Comparison of ENCODE assay signal across 27 cellular contexts in the genomic region with DNA sequence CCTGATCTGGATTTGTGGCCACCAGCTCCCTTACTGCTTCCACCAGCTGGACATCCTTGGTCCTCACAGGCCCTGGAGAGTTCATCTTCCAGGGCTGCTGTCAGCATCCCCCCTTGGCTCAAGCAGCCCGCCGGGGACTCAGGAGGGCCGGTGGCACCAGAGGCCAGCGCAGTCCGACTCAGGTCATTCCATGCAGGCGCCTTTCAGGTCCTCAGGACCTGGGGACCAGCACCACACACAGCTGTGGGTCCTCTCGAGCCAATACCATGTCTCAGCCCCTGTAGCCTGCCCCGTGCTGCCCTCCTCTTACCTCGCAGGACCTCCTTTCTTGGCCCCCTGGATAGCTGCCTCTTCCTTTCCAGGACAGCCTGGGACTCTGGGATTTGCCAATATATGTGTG.
"Had no signal": no experiment of that assay in that cellular context is flagged by ENCODE, and none has a peak within 500 bp of the region (broad histone marks: within the 10 kb centered on the region; RNA-seq: fewer than 3 reads in every experiment).

No MANE protein-coding gene starts in this region.

- H3K9me3 ChIP-seq: esophagus muscularis mucosa, gastrocnemius medialis had no signal

- H3K4me3 Mint-ChIP-seq: activated CD4-positive, alpha-beta memory T cell treated with anti-CD3 and anti-CD28 coated beads for 36 hours; activated CD4-positive, alpha-beta T cell treated with anti-CD3 and anti-CD28 coated beads for 36 hours; activated CD4-positive, alpha-beta T cell treated with anti-CD3 and anti-CD28 coated beads, Interleukin-2, amount 10 ng/mL, durations not matched to agents 24 days and 14 days; activated naive CD8-positive, alpha-beta T cell; activated T-helper 1 cell treated with anti-CD3 and anti-CD28 coated beads, Interleukin-12 subunit alpha, Interleukin-12 subunit beta, Interleukin-2, Interleukin-4 antibody, amounts not matched to agents 30 ng/mL and 10 ng/mL and 1 ng/mL, durations not matched to agents 14 hours and 24 hours and 36 hours; central memory CD8-positive, alpha-beta T cell; dendritic cell treated with granulocyte-macrophage colony-stimulating factor and Interleukin-4, amounts not matched to agents 40 ng/mL and 50 ng/mL, for 4 days; effector memory CD8-positive, alpha-beta T cell had no signal

- H3K36me3 ChIP-seq: brain microvascular endothelial cell, esophagus muscularis mucosa, gastrocnemius medialis, heart left ventricle had no signal

- DNase-seq: activated CD4-positive, alpha-beta memory T cell treated with anti-CD3 and anti-CD28 coated beads for 36 hours; activated CD4-positive, alpha-beta T cell treated with anti-CD3 and anti-CD28 coated beads for 36 hours; activated CD4-positive, alpha-beta T cell treated with anti-CD3 and anti-CD28 coated beads, Interleukin-2, amount 10 ng/mL, durations not matched to agents 24 days and 14 days; activated CD4-positive, CD25-positive, alpha-beta regulatory T cell; activated CD4-positive, CD25-positive, alpha-beta regulatory T cell treated with anti-CD3 and anti-CD28 coated beads, Interleukin-2, amount 50 U/mL, for 72 hours; activated gamma-delta T cell; activated naive CD4-positive, alpha-beta T cell treated with anti-CD3 and anti-CD28 coated beads, Interleukin-2, amount 50 U/mL, for 16 hours; activated naive CD4-positive, alpha-beta T cell treated with Interleukin-2 at 50 U/mL for 16 hours; activated T-cell treated with anti-CD3 and anti-CD28 coated beads, Interleukin-2, amount 50 U/mL, for 48 hours; amniotic stem cell; anterior cingulate cortex; brain microvascular endothelial cell; dorsolateral prefrontal cortex; effector CD4-positive, alpha-beta T cell; effector memory CD8-positive, alpha-beta T cell; erythroblast; foreskin keratinocyte; gastrocnemius medialis; glutamatergic neuron; heart left ventricle; T-helper 2 cell had no signal

- ATAC-seq: activated CD4-positive, alpha-beta T cell treated with anti-CD3 and anti-CD28 coated beads for 36 hours; effector memory CD8-positive, alpha-beta T cell; foreskin keratinocyte; gastrocnemius medialis; heart left ventricle had no signal

- H3K9me3 Mint-ChIP-seq: activated CD4-positive, alpha-beta T cell treated with anti-CD3 and anti-CD28 coated beads, Interleukin-2, amount 10 ng/mL, durations not matched to agents 24 days and 14 days; activated T-helper 1 cell treated with anti-CD3 and anti-CD28 coated beads, Interleukin-12 subunit alpha, Interleukin-12 subunit beta, Interleukin-2, Interleukin-4 antibody, amounts not matched to agents 30 ng/mL and 10 ng/mL and 1 ng/mL, durations not matched to agents 14 hours and 24 hours and 36 hours; central memory CD8-positive, alpha-beta T cell; dendritic cell treated with granulocyte-macrophage colony-stimulating factor and Interleukin-4, amounts not matched to agents 40 ng/mL and 50 ng/mL, for 4 days; effector memory CD8-positive, alpha-beta T cell had no signal

- H3K4me1 ChIP-seq: foreskin keratinocyte, gastrocnemius medialis had no signal

- H3K36me3 Mint-ChIP-seq: activated CD4-positive, alpha-beta memory T cell treated with anti-CD3 and anti-CD28 coated beads for 36 hours; activated naive CD8-positive, alpha-beta T cell had no signal

- H3K4me3 ChIP-seq: coronary artery, dorsolateral prefrontal cortex, esophagus muscularis mucosa, gastrocnemius medialis, heart left ventricle had no signal

- H3K27ac ChIP-seq: brain microvascular endothelial cell, coronary artery, dorsolateral prefrontal cortex, esophagus muscularis mucosa, foreskin keratinocyte, gastrocnemius medialis, heart left ventricle had no signal

- H3K27ac Mint-ChIP-seq: activated CD4-positive, alpha-beta memory T cell treated with anti-CD3 and anti-CD28 coated beads for 36 hours; activated CD4-positive, alpha-beta T cell treated with anti-CD3 and anti-CD28 coated beads for 36 hours; activated CD4-positive, alpha-beta T cell treated with anti-CD3 and anti-CD28 coated beads, Interleukin-2, amount 10 ng/mL, durations not matched to agents 24 days and 14 days; activated naive CD8-positive, alpha-beta T cell; activated T-helper 1 cell treated with anti-CD3 and anti-CD28 coated beads, Interleukin-12 subunit alpha, Interleukin-12 subunit beta, Interleukin-2, Interleukin-4 antibody, amounts not matched to agents 30 ng/mL and 10 ng/mL and 1 ng/mL, durations not matched to agents 14 hours and 24 hours and 36 hours; dendritic cell treated with granulocyte-macrophage colony-stimulating factor and Interleukin-4, amounts not matched to agents 40 ng/mL and 50 ng/mL, for 4 days; effector memory CD8-positive, alpha-beta T cell had no signal
